ENCODE assay signal across 14 cellular contexts in genomic region chr7:99404235-99404976, GRCh38. TPM values are rescaled to one million over a fixed set of nuclear protein-coding genes. Genes with fewer than 3 reads are reported as not detected.
DNase-seq lines count a peak whose midpoint lies in the region; ATAC-seq and TF ChIP-seq lines count a peak whose summit lies in the region.
"Had no signal": no experiment of that assay in that cellular context is flagged by ENCODE, and none has a peak within 500 bp of the region (broad histone marks: within the 10 kb centered on the region; RNA-seq: fewer than 3 reads in every experiment).

No MANE protein-coding gene starts in this region.

- TF ChIP-seq POLR2A in breast epithelium (IDR thresholded peaks at IDR 0.05), result no peak
- TF ChIP-seq POLR2A in Peyer's patch (IDR thresholded peaks at IDR 0.05), result no peak

- no peaks in the 10 kb centered on the region for H3K27me3 Mint-ChIP-seq in MCF 10A (ENCODE audit: insufficient read depth, unreplicated experiment)
- H3K27me3 Mint-ChIP-seq in activated CD8-positive, alpha-beta T cell treated with anti-CD3 and anti-CD28 coated beads for 36 hours, result no peaks in the 10 kb centered on the region
- no peaks in the 10 kb centered on the region for H3K27me3 Mint-ChIP-seq in stimulated activated memory B cell treated with anti-CD40 and anti-IgM and Interleukin-4, amounts not matched to agents 10 μg/mL and 1 μg/mL and 100 μg/mL, for 72 hours

- POLR2A ChIA-PET in MCF 10A (lab: Yijun Ruan, JAX), result no interaction called here
- POLR2A ChIA-PET in activated CD8-positive, alpha-beta T cell treated with anti-CD3 and anti-CD28 coated beads for 36 hours (lab: Charles Lee), result interaction anchor here (0.9 to 3.1 kb wide), 5 partner anchors 11 to 78 kb away, joined by 3 to 17 read pairs (median 3); no protein-coding TSS in a partner anchor

- no TSS peak for BruUV-seq in MCF 10A (replicated peaks; lab: Mats Ljungman, UMichigan)

- CTCF ChIA-PET in MCF 10A (lab: Yijun Ruan, JAX), result interaction anchor here (0.6 kb wide), 1 partner anchor 275 kb away, joined by 3 read pairs; no protein-coding TSS in a partner anchor
- CTCF ChIA-PET in activated CD8-positive, alpha-beta T cell treated with anti-CD3 and anti-CD28 coated beads for 36 hours (lab: Charles Lee), result interaction anchor here (1.0 kb wide), 1 partner anchor 10 kb away, joined by 3 read pairs; no protein-coding TSS in a partner anchor

- no peak overlapping the region for H3K4me3 ChIP-seq in breast epithelium
- H3K4me3 ChIP-seq in fibroblast of villous mesenchyme (ENCODE audit: low read depth, low read length), result no peak overlapping the region
- no peak overlapping the region for H3K4me3 ChIP-seq in tibial artery
- H3K4me3 ChIP-seq in Peyer's patch, result no peak overlapping the region
- H3K4me3 ChIP-seq: SK-N-MC had no signal

- no peaks in the 10 kb centered on the region for H3K27me3 ChIP-seq in breast epithelium
- no peaks in the 10 kb centered on the region for H3K27me3 ChIP-seq in tibial artery
- no peaks in the 10 kb centered on the region for H3K27me3 ChIP-seq in Peyer's patch

- H3K9me3 Mint-ChIP-seq in MCF 10A (ENCODE audit: unreplicated experiment), result no peaks in the 10 kb centered on the region
- H3K9me3 Mint-ChIP-seq in activated CD8-positive, alpha-beta T cell treated with anti-CD3 and anti-CD28 coated beads for 36 hours, result no peaks in the 10 kb centered on the region
- no peaks in the 10 kb centered on the region for H3K9me3 Mint-ChIP-seq in stimulated activated memory B cell treated with anti-CD40 and anti-IgM and Interleukin-4, amounts not matched to agents 10 μg/mL and 1 μg/mL and 100 μg/mL, for 72 hours
- H3K9me3 Mint-ChIP-seq: activated T-helper 2 cell treated with anti-CD3 and anti-CD28 coated beads, Interferon-gamma antibody, Interleukin-2, Interleukin-4, amounts not matched to agents 10 μg/mL and 5 μg/mL and 100 μg/mL, durations not matched to agents 14 hours and 24 hours and 36 hours had no signal

- H3K36me3 ChIP-seq in breast epithelium, result peaks cover 7% of the 10 kb centered on the region
- H3K36me3 ChIP-seq in tibial artery, result peaks cover 39 to 56% (median 49%) of the 10 kb centered on the region in 3 donors
- H3K36me3 ChIP-seq in Peyer's patch, result peaks cover 0 to 48% (median 0%) of the 10 kb centered on the region in 3 donors

- H3K9me3 ChIP-seq in breast epithelium, result no peaks in the 10 kb centered on the region
- no peaks in the 10 kb centered on the region for H3K9me3 ChIP-seq in tibial artery
- H3K9me3 ChIP-seq in Peyer's patch, result no peaks in the 10 kb centered on the region

- H3K4me1 ChIP-seq in breast epithelium (peaks cover 3 to 11% of the 10 kb centered on the region in 2 donors), tibial artery (peaks cover 0 to 40% (median 32%) of the 10 kb centered on the region in 4 donors), Peyer's patch (peaks cover 6 to 23% (median 14%) of the 10 kb centered on the region in 4 donors)

- intact Hi-C loops in MCF 10A (cut with micrococcal nuclease), result no loop called here
- intact Hi-C loops in breast epithelium (cut with DNase I; ENCODE audit: low total_unique reads), result no loop called here
- intact Hi-C loops in activated CD8-positive, alpha-beta T cell treated with anti-CD3 and anti-CD28 coated beads for 36 hours (cut with micrococcal nuclease), result no loop called here
- intact Hi-C loops in tibial artery (cut with DNase I; ENCODE audit: low total_unique reads), result no loop called here

- no peak for DNase-seq in MCF 10A (ENCODE audit: unreplicated experiment)
- DNase-seq in breast epithelium (ENCODE audit: low spot score in 2 of 2), result no peak
- DNase-seq in activated CD8-positive, alpha-beta T cell treated with anti-CD3 and anti-CD28 coated beads for 36 hours, result no peak
- DNase-seq in fibroblast of villous mesenchyme (ENCODE audit: low read depth), result peak; percentile 51
- DNase-seq in tibial artery, result no peak
- DNase-seq in Peyer's patch, result no peak
- DNase-seq: cerebellar nuclear complex, KBM-7, NCI-H2081 had no signal

- H3K4me3 Mint-ChIP-seq in MCF 10A (ENCODE audit: unreplicated experiment), result no peak overlapping the region
- no peak overlapping the region for H3K4me3 Mint-ChIP-seq in activated CD8-positive, alpha-beta T cell treated with anti-CD3 and anti-CD28 coated beads for 36 hours
- H3K4me3 Mint-ChIP-seq in stimulated activated memory B cell treated with anti-CD40 and anti-IgM and Interleukin-4, amounts not matched to agents 10 μg/mL and 1 μg/mL and 100 μg/mL, for 72 hours, result no peak overlapping the region

- H3K27ac Mint-ChIP-seq in MCF 10A (ENCODE audit: low read depth, unreplicated experiment), result peak overlapping the region; percentile 16
- peak overlapping the region; percentile 75 for H3K27ac Mint-ChIP-seq in activated CD8-positive, alpha-beta T cell treated with anti-CD3 and anti-CD28 coated beads for 36 hours
- H3K27ac Mint-ChIP-seq in stimulated activated memory B cell treated with anti-CD40 and anti-IgM and Interleukin-4, amounts not matched to agents 10 μg/mL and 1 μg/mL and 100 μg/mL, for 72 hours, result peak overlapping the region; percentile 25
- H3K27ac Mint-ChIP-seq: activated T-helper 2 cell treated with anti-CD3 and anti-CD28 coated beads, Interferon-gamma antibody, Interleukin-2, Interleukin-4, amounts not matched to agents 10 μg/mL and 5 μg/mL and 100 μg/mL, durations not matched to agents 14 hours and 24 hours and 36 hours had no signal

- H3K27ac ChIP-seq in breast epithelium (no peak overlapping the region), tibial artery (no peak overlapping the region), Peyer's patch (no peak overlapping the region)
- H3K27ac ChIP-seq: SK-N-MC had no signal

- TF ChIP-seq CTCF in MCF 10A (IDR thresholded peaks at IDR 0.05; ENCODE audit: unreplicated experiment) (no peak), breast epithelium (IDR thresholded peaks at IDR 0.05) (no peak), fibroblast of villous mesenchyme (IDR thresholded peaks at IDR 0.05; ENCODE audit: insufficient read depth, low read depth, low read length) (no peak), tibial artery (IDR thresholded peaks at IDR 0.05) (no peak), Peyer's patch (IDR thresholded peaks at IDR 0.05) (no peak)
- no peak for TF ChIP-seq CTCF in activated CD8-positive, alpha-beta T cell treated with anti-CD3 and anti-CD28 coated beads for 36 hours (IDR thresholded peaks at IDR 0.05)

- H3K4me1 Mint-ChIP-seq in MCF 10A (ENCODE audit: insufficient read depth, unreplicated experiment), result peaks cover 20% of the 10 kb centered on the region
- H3K4me1 Mint-ChIP-seq in activated CD8-positive, alpha-beta T cell treated with anti-CD3 and anti-CD28 coated beads for 36 hours (ENCODE audit: low read depth), result peaks cover 31% of the 10 kb centered on the region
- H3K4me1 Mint-ChIP-seq in stimulated activated memory B cell treated with anti-CD40 and anti-IgM and Interleukin-4, amounts not matched to agents 10 μg/mL and 1 μg/mL and 100 μg/mL, for 72 hours, result peaks cover 48% of the 10 kb centered on the region

- no peak for ATAC-seq in activated CD8-positive, alpha-beta T cell treated with anti-CD3 and anti-CD28 coated beads for 36 hours
- ATAC-seq in stimulated activated memory B cell treated with anti-CD40 and anti-IgM and Interleukin-4, amounts not matched to agents 10 μg/mL and 1 μg/mL and 100 μg/mL, for 72 hours, result no peak
- ATAC-seq in GM21723 (IDR thresholded peaks at IDR 0.05; ENCODE audit: unreplicated experiment), result no peak
- ATAC-seq: activated CD4-positive, CD25-positive, alpha-beta regulatory T cell treated with anti-CD3 and anti-CD28 coated beads, Interleukin-2, amount 50 U/mL, for 24 hours had no signal

- peaks cover 70% of the 10 kb centered on the region for H3K36me3 Mint-ChIP-seq in MCF 10A (ENCODE audit: insufficient read depth, unreplicated experiment)
- H3K36me3 Mint-ChIP-seq in activated CD8-positive, alpha-beta T cell treated with anti-CD3 and anti-CD28 coated beads for 36 hours (ENCODE audit: low read depth), result peaks cover 37% of the 10 kb centered on the region
- peaks cover 37% of the 10 kb centered on the region for H3K36me3 Mint-ChIP-seq in stimulated activated memory B cell treated with anti-CD40 and anti-IgM and Interleukin-4, amounts not matched to agents 10 μg/mL and 1 μg/mL and 100 μg/mL, for 72 hours

RNA-seq across cellular contexts. Expression of gene PDAP1, which starts 4.0 kb away (rescaled TPM):
- total RNA-seq in MCF 10A (2022) (155 and 200 TPM in 2 replicates), breast epithelium (10 to 100 TPM; 39.4 to 86.4 (median 51.5) TPM), fibroblast of villous mesenchyme (34.5 and 38.0 TPM in 2 replicates), Peyer's patch (10 to 100 TPM; 32.4 to 52.0 (median 40.6) TPM)
- 100 to 1,000 TPM; 160 TPM for total RNA-seq in activated CD8-positive, alpha-beta T cell treated with anti-CD3 and anti-CD28 coated beads for 36 hours

RNA-seq across cellular contexts. Expression of gene BUD31, which starts 4.4 kb away (rescaled TPM):
- total RNA-seq in MCF 10A (2022), result 224 and 262 TPM in 2 replicates
- total RNA-seq in breast epithelium, result 10 to 100 TPM; 53.9 to 69.8 (median 65.4) TPM
- 100 to 1,000 TPM; 118 to 124 TPM for total RNA-seq in activated CD8-positive, alpha-beta T cell treated with anti-CD3 and anti-CD28 coated beads for 36 hours
- 101 and 170 TPM in 2 replicates for total RNA-seq in fibroblast of villous mesenchyme
- total RNA-seq in Peyer's patch, result 10 to 100 TPM; 44.7 to 82.0 (median 58.4) TPM

RNA-seq across cellular contexts. Expression of gene ARPC1B, which starts 29.9 kb away (rescaled TPM):
- 174 and 192 TPM in 2 replicates for total RNA-seq in MCF 10A (2022)
- total RNA-seq in breast epithelium, result 100 to 1,000 TPM; 108 to 176 (median 169) TPM
- total RNA-seq in activated CD8-positive, alpha-beta T cell treated with anti-CD3 and anti-CD28 coated beads for 36 hours, result 100 to 1,000 TPM; 304 to 307 TPM
- 186 and 241 TPM in 2 replicates for total RNA-seq in fibroblast of villous mesenchyme
- total RNA-seq in Peyer's patch, result 100 to 1,000 TPM; 228 to 386 (median 343) TPM

RNA-seq across cellular contexts. Expression of gene PTCD1, which starts 34.2 kb away (rescaled TPM):
- total RNA-seq in MCF 10A (2022) (4.9 and 8.6 TPM in 2 replicates), breast epithelium (1 to 10 TPM; 4.5 to 8.3 (median 4.9) TPM), fibroblast of villous mesenchyme (7.7 and 8.2 TPM in 2 replicates), Peyer's patch (1 to 10 TPM; 8.3 to 9.1 (median 8.6) TPM)
- 1 to 10 TPM; 7.2 to 8.2 TPM for total RNA-seq in activated CD8-positive, alpha-beta T cell treated with anti-CD3 and anti-CD28 coated beads for 36 hours

RNA-seq across cellular contexts. Expression of gene CPSF4, which starts 34.3 kb away (rescaled TPM):
- 49.5 and 62.6 TPM in 2 replicates for total RNA-seq in MCF 10A (2022)
- total RNA-seq in breast epithelium, result 10 to 100 TPM; 32.8 to 40.6 (median 32.9) TPM
- total RNA-seq in activated CD8-positive, alpha-beta T cell treated with anti-CD3 and anti-CD28 coated beads for 36 hours, result 10 to 100 TPM; 62.3 to 64.6 TPM
- 33.8 and 38.4 TPM in 2 replicates for total RNA-seq in fibroblast of villous mesenchyme
- total RNA-seq in Peyer's patch, result 10 to 100 TPM; 21.4 to 42.2 (median 35.5) TPM

Comparison
In these comparisons a context has a peak if more than half of its experiments do, and no peak if none do; other contexts are left out.
1. H3K27ac Mint-ChIP-seq: peak in every context shown above with its lines; median percentile 75 in activated CD8-positive, alpha-beta T cell treated with anti-CD3 and anti-CD28 coated beads for 36 hours; 25 in stimulated activated memory B cell treated with anti-CD40 and anti-IgM and Interleukin-4, amounts not matched to agents 10 μg/mL and 1 μg/mL and 100 μg/mL, for 72 hours; 16 in MCF 10A.